ENCODE assay signal across 18 cellular contexts in genomic region chr6:14141531-14141930, GRCh38. TPM values are rescaled to one million over a fixed set of nuclear protein-coding genes. Genes with fewer than 3 reads are reported as not detected.
A peak's percentile ranks its signal among the peaks of the same experiment; 100 is the strongest.
DNase-seq lines count a peak whose midpoint lies in the region; ATAC-seq and TF ChIP-seq lines count a peak whose summit lies in the region.
"Had no signal": no experiment of that assay in that cellular context is flagged by ENCODE, and none has a peak within 500 bp of the region (broad histone marks: within the 10 kb centered on the region; RNA-seq: fewer than 3 reads in every experiment).

No MANE protein-coding gene starts in this region.

- ATAC-seq in activated B cell treated with CpG ODN at 0.5 μM for 24 hours (ENCODE audit: low read depth), result no peak
- no peak for ATAC-seq in memory B cell (ENCODE audit: low read depth)
- no peak for ATAC-seq in GM19035 (IDR thresholded peaks at IDR 0.05; ENCODE audit: unreplicated experiment)
- ATAC-seq: SK-N-SH treated with all-trans-retinoic acid at 6 μM for 48 hours had no signal

- DNase-seq in G401 (ENCODE audit: low spot score) (peak; percentile 13), NCI-H2227 treated with DMSO at 0.1 percent for 48 hours (lab: John Stamatoyannopoulos, UW) (peak; percentile 92), activated B cell treated with CpG ODN at 0.5 μM for 24 hours (no peak), memory B cell (ENCODE audit: low spot score in 2 of 2) (no peak), UCSD-AML1 (lab: John Stamatoyannopoulos, UW; ENCODE audit: unreplicated experiment) (no peak), A172 (ENCODE audit: low spot score) (no peak)
- DNase-seq: ACHN, AML-193, DMS79 treated with DMSO at 0.1 percent for 48 hours, NCI-H1105, NCI-H1694 treated with DMSO at 0.1 percent for 48 hours, NCI-H345, NCI-H526, Right ventricle myocardium superior, T-helper 1 cell had no signal

- H3K27me3 Mint-ChIP-seq in activated B cell treated with CpG ODN at 0.5 μM for 24 hours (no peaks in the 10 kb centered on the region), memory B cell (no peaks in the 10 kb centered on the region)

- H3K4me3 Mint-ChIP-seq in activated B cell treated with CpG ODN at 0.5 μM for 24 hours (no peak overlapping the region), memory B cell (no peak overlapping the region)
- H3K4me3 Mint-ChIP-seq: CD14-positive monocyte had no signal

- H3K9me3 Mint-ChIP-seq in activated B cell treated with CpG ODN at 0.5 μM for 24 hours (no peaks in the 10 kb centered on the region), memory B cell (no peaks in the 10 kb centered on the region)

- TF ChIP-seq CTCF in activated B cell treated with CpG ODN at 0.5 μM for 24 hours (IDR thresholded peaks at IDR 0.05), result no peak

- H3K4me1 Mint-ChIP-seq in activated B cell treated with CpG ODN at 0.5 μM for 24 hours, result peaks cover 32% of the 10 kb centered on the region
- H3K4me1 Mint-ChIP-seq in memory B cell, result peaks cover 16% of the 10 kb centered on the region

- in situ Hi-C loops in G401 (cut with HindIII; ENCODE audit: low sequenced_read_pairs), result no loop called here

- CTCF ChIA-PET in activated B cell treated with CpG ODN at 0.5 μM for 24 hours (lab: Charles Lee), result interaction anchor here (1.9 to 8.3 kb wide), 3 partner anchors 75 to 268 kb away, joined by 6 to 92 read pairs (median 45); no protein-coding TSS in a partner anchor

- H3K27ac Mint-ChIP-seq in activated B cell treated with CpG ODN at 0.5 μM for 24 hours, result peak overlapping the region; percentile 20
- H3K27ac Mint-ChIP-seq in memory B cell, result peak overlapping the region; percentile 25
- H3K27ac Mint-ChIP-seq: CD14-positive monocyte had no signal

- POLR2A ChIA-PET in activated B cell treated with CpG ODN at 0.5 μM for 24 hours (lab: Charles Lee), result interaction anchor here (0.5 to 26.2 kb wide), 3 partner anchors 20 to 816 kb away, joined by 5 to 911 read pairs (median 10); no protein-coding TSS in a partner anchor

- peaks cover 60% of the 10 kb centered on the region for H3K36me3 Mint-ChIP-seq in activated B cell treated with CpG ODN at 0.5 μM for 24 hours (ENCODE audit: low read depth)
- peaks cover 8% of the 10 kb centered on the region for H3K36me3 Mint-ChIP-seq in memory B cell

- intact Hi-C loops in activated B cell treated with CpG ODN at 0.5 μM for 24 hours (cut with micrococcal nuclease), result loop anchor here (5.0 kb wide), 1 partner anchor 1481 kb away; no protein-coding TSS in a partner anchor

RNA-seq across cellular contexts. Expression of gene CD83, which starts 24.0 kb away (rescaled TPM):
- 0.12 and 0.14 TPM in 2 replicates for total RNA-seq in G401 (2014; rRNA removed; shearing (Covaris generic))
- 483 and 492 TPM in 2 replicates for total RNA-seq in activated B cell treated with CpG ODN at 0.5 μM for 24 hours
- 4.4 and 5.3 TPM in 2 replicates for total RNA-seq in A172 (2014; rRNA removed; shearing (Covaris generic))

Comparison
In these comparisons a context has a peak if more than half of its experiments do, and no peak if none do; other contexts are left out.
1. DNase-seq: peak in G401 (single experiment) and NCI-H2227 treated with DMSO at 0.1 percent for 48 hours (single experiment); none in activated B cell treated with CpG ODN at 0.5 μM for 24 hours (single experiment), memory B cell (0 of 2), UCSD-AML1 (single experiment) and A172 (single experiment).
2. RNA of gene CD83, which starts 24.0 kb away (total RNA-seq): 483 to 492 TPM in activated B cell treated with CpG ODN at 0.5 μM for 24 hours; 4.4 to 5.3 TPM in A172 and 0.12 to 0.14 TPM in G401; every median in the first group is over 10 times any median in the second.